ENCODE assay signal across 26 cellular contexts in genomic region chr1:109104364-109105151, GRCh38. TPM values are rescaled to one million over a fixed set of nuclear protein-coding genes. Genes with fewer than 3 reads are reported as not detected.
DNase-seq lines count a peak whose midpoint lies in the region; ATAC-seq, FAIRE-seq and TF ChIP-seq lines count a peak whose summit lies in the region.
"Had no signal": no experiment of that assay in that cellular context is flagged by ENCODE, and none has a peak within 500 bp of the region (broad histone marks: within the 10 kb centered on the region; RNA-seq: fewer than 3 reads in every experiment).

No MANE protein-coding gene starts in this region.

- H2AFZ ChIP-seq in K562 (ENCODE audit: low read depth, low read length), result no peak overlapping the region
- H2AFZ ChIP-seq in trophoblast cell (ENCODE audit: insufficient read depth, low read length, poor library complexity), result no peak overlapping the region

- no peak overlapping the region for H3K14ac ChIP-seq in trophoblast cell (ENCODE audit: low read length)

- no peak overlapping the region for H3K23ac ChIP-seq in trophoblast cell (ENCODE audit: low read length)

- DNase-seq in NCI-H82 (lab: John Stamatoyannopoulos, UW), result peak; percentile 20
- no peak for DNase-seq in NCI-H82 treated with DMSO at 0.1 percent for 48 hours (lab: John Stamatoyannopoulos, UW; ENCODE audit: unreplicated experiment)
- no peak for DNase-seq in K562 (ENCODE audit: extremely low read depth in 1 of 4, low spot score in 3 of 4)
- DNase-seq in trophoblast cell, result peak; percentile 43 to 88
- DNase-seq in SK-N-DZ (ENCODE audit: low spot score), result no peak
- DNase-seq in cerebellar cortex (ENCODE audit: low spot score), result no peak
- DNase-seq: activated CD4-positive, alpha-beta T cell treated with anti-CD3 and anti-CD28 coated beads, Interleukin-2, amount 50 U/mL, for 4 hours; activated naive CD4-positive, alpha-beta T cell treated with anti-CD3 and anti-CD28 coated beads, Interleukin-2, amount 10 ng/mL, durations not matched to agents 7 days and 5 days; activated T-cell treated with anti-CD3 and anti-CD28 coated beads for 4 hours; brain microvascular endothelial cell; C1 segment of cervical spinal cord; DMS153; dorsolateral prefrontal cortex; esophagus squamous epithelium; immature natural killer cell; naive thymus-derived CD4-positive, alpha-beta T cell; NCI-H1092; NCI-H524 treated with DMSO at 0.1 percent for 48 hours; psoas muscle; SW 1271 had no signal

- H3K27ac Mint-ChIP-seq in IgD-negative memory B cell, result peak overlapping the region in 2 of 3 donors; percentile 8 to 27
- H3K27ac Mint-ChIP-seq: activated naive CD4-positive, alpha-beta T cell treated with anti-CD3 and anti-CD28 coated beads, Interleukin-2, amount 10 ng/mL, durations not matched to agents 7 days and 5 days; stimulated activated memory B cell treated with anti-CD40 and anti-IgM and Interleukin-4, amounts not matched to agents 10 μg/mL and 1 μg/mL and 100 μg/mL, for 72 hours had no signal

- peaks cover 7% of the 10 kb centered on the region for H3K79me1 ChIP-seq in trophoblast cell (ENCODE audit: low read length)

- 83% methylated on average over 20 of the region's 20 CpGs for WGBS in K562 (ENCODE audit: insufficient coverage, low coverage, missing lambda C conversion rate)
- WGBS in trophoblast cell (ENCODE audit: extremely low coverage, insufficient coverage, insufficient read length), result no CpG with 5 or more reads among the region's 20 CpGs

- no peaks in the 10 kb centered on the region for H3K36me3 Mint-ChIP-seq in IgD-negative memory B cell

- no peaks in the 10 kb centered on the region for H4K20me1 ChIP-seq in K562 (replicated peaks; ENCODE audit: control insufficient read depth, insufficient read depth, low read length)

- ATAC-seq in K562 (no peak), HG02970 (IDR thresholded peaks at IDR 0.05; ENCODE audit: low FRiP score, unreplicated experiment) (no peak)
- ATAC-seq: naive thymus-derived CD4-positive, alpha-beta T cell; psoas muscle; stimulated activated memory B cell treated with anti-CD40 and anti-IgM and Interleukin-4, amounts not matched to agents 10 μg/mL and 1 μg/mL and 100 μg/mL, for 72 hours had no signal

- no peak overlapping the region for H3K4me3 ChIP-seq in K562
- H3K4me3 ChIP-seq in trophoblast cell (ENCODE audit: low read depth, low read length), result no peak overlapping the region
- H3K4me3 ChIP-seq: dorsolateral prefrontal cortex, esophagus squamous epithelium, lung, psoas muscle, tibial nerve had no signal

- no peak overlapping the region for H3K18ac ChIP-seq in trophoblast cell (ENCODE audit: low read length)

- no peak overlapping the region for H3K27ac ChIP-seq in K562 (ENCODE audit: extremely low read depth, low read depth, low read length)
- no peak overlapping the region for H3K27ac ChIP-seq in trophoblast cell (ENCODE audit: low read depth, low read length)
- H3K27ac ChIP-seq: 22Rv1, brain microvascular endothelial cell, esophagus squamous epithelium, psoas muscle had no signal

- no peak for TF ChIP-seq CTCF in K562 (IDR thresholded peaks at IDR 0.05 in 2 of 3, conservative IDR thresholded peaks at IDR 0.05 in 1 of 3; ENCODE audit: insufficient read depth in 2 of 3, low read depth in 1 of 3, low read length in 3 of 3)

- CTCF ChIA-PET in K562 (lab: Yijun Ruan, JAX; ENCODE audit: low intra/inter-chr PET ratio), result no interaction called here

- no peak overlapping the region for H4K8ac ChIP-seq in trophoblast cell (ENCODE audit: low read depth, low read length)

- H3K79me2 ChIP-seq in K562 (ENCODE audit: control insufficient read depth, insufficient read depth, low read length) (peaks cover 25% of the 10 kb centered on the region), trophoblast cell (ENCODE audit: control insufficient read depth, insufficient read depth, low read length, poor library complexity) (peaks cover 9% of the 10 kb centered on the region)

- POLR2A ChIA-PET in K562 (lab: Yijun Ruan, JAX), result interaction anchor here (0.5 to 1.1 kb wide), 2 partner anchors 10 to 44 kb away, joined by 3 to 4 read pairs; no protein-coding TSS in a partner anchor

- H4K12ac ChIP-seq in trophoblast cell (ENCODE audit: low read depth, low read length), result no peak overlapping the region

- H3K9ac ChIP-seq in K562 (ENCODE audit: insufficient read depth in 1 of 2, low read depth in 2 of 2, low read length in 2 of 2) (no peak overlapping the region; a peak in 1 of 4 replicates), trophoblast cell (ENCODE audit: low read length) (no peak overlapping the region)

- H3K4me1 ChIP-seq in K562 (replicated peaks in 1 of 2; ENCODE audit: control insufficient read depth in 2 of 2, insufficient read depth in 2 of 2, low read length in 2 of 2) (peaks cover 12 to 14% of the 10 kb centered on the region in 2 experiments), trophoblast cell (ENCODE audit: control insufficient read depth in 1 of 2, insufficient read depth in 2 of 2, low read length in 2 of 2) (peaks cover 2 to 3% of the 10 kb centered on the region in 2 experiments)
- H3K4me1 ChIP-seq: psoas muscle had no signal

- no peaks in the 10 kb centered on the region for H3K9me1 ChIP-seq in K562 (ENCODE audit: control insufficient read depth, insufficient read depth, low read length)

- in situ Hi-C loops in K562 (cut with MboI), result no loop called here

- H3K4me1 Mint-ChIP-seq in IgD-negative memory B cell, result peaks cover 6 to 14% (median 9%) of the 10 kb centered on the region in 3 donors

- H3K27me3 Mint-ChIP-seq in IgD-negative memory B cell, result no peaks in the 10 kb centered on the region
- H3K27me3 Mint-ChIP-seq: stimulated activated memory B cell treated with anti-CD40 and anti-IgM and Interleukin-4, amounts not matched to agents 10 μg/mL and 1 μg/mL and 100 μg/mL, for 72 hours had no signal

- no peak overlapping the region for H4K91ac ChIP-seq in trophoblast cell (ENCODE audit: low read depth, low read length)

- H3K9me3 Mint-ChIP-seq in IgD-negative memory B cell, result no peaks in the 10 kb centered on the region
- H3K9me3 Mint-ChIP-seq: activated naive CD4-positive, alpha-beta T cell treated with anti-CD3 and anti-CD28 coated beads, Interleukin-2, amount 10 ng/mL, durations not matched to agents 7 days and 5 days; immature natural killer cell; stimulated activated memory B cell treated with anti-CD40 and anti-IgM and Interleukin-4, amounts not matched to agents 10 μg/mL and 1 μg/mL and 100 μg/mL, for 72 hours had no signal

- TF ChIP-seq RAD21 in K562 (CRISPR knock-in tag; conservative IDR thresholded peaks at IDR 0.05 in 1 of 2, IDR thresholded peaks at IDR 0.05 in 1 of 2), result no peak

- no peak overlapping the region for H2AK5ac ChIP-seq in trophoblast cell (ENCODE audit: low read length)

- H3K4me2 ChIP-seq in K562 (ENCODE audit: insufficient read depth, low read length) (no peak overlapping the region), trophoblast cell (ENCODE audit: low read length) (no peak overlapping the region)

- H2BK5ac ChIP-seq in trophoblast cell (ENCODE audit: low read depth, low read length, poor library complexity), result no peak overlapping the region

- no peaks in the 10 kb centered on the region for H3K9me3 ChIP-seq in K562 (replicated peaks; ENCODE audit: control insufficient read depth, insufficient read depth, low read depth, low read length)
- no peaks in the 10 kb centered on the region for H3K9me3 ChIP-seq in trophoblast cell (ENCODE audit: insufficient read depth, low read depth, low read length)
- H3K9me3 ChIP-seq: esophagus squamous epithelium, psoas muscle, tibial nerve had no signal

- no peak for FAIRE-seq in K562 (lab: Jason Lieb, UNC)

- no peaks in the 10 kb centered on the region for H3K27me3 ChIP-seq in K562 (ENCODE audit: control insufficient read depth in 2 of 2, insufficient read depth in 2 of 2, low read length in 2 of 2)
- H3K27me3 ChIP-seq in trophoblast cell (ENCODE audit: insufficient read depth, low read length), result no peaks in the 10 kb centered on the region
- H3K27me3 ChIP-seq: brain microvascular endothelial cell, dorsolateral prefrontal cortex, esophagus squamous epithelium, tibial nerve had no signal

- no peak overlapping the region for H3K4ac ChIP-seq in trophoblast cell (ENCODE audit: low read depth, low read length)

- H3K36me3 ChIP-seq in K562 (ENCODE audit: control insufficient read depth, insufficient read depth, low read length), result peaks cover 17% of the 10 kb centered on the region; the same call in 2 of the 3 replicates
- no peaks in the 10 kb centered on the region for H3K36me3 ChIP-seq in trophoblast cell (ENCODE audit: control insufficient read depth in 1 of 2, insufficient read depth in 2 of 2, low read length in 2 of 2)

- TF ChIP-seq EP300 in K562 (IDR thresholded peaks at IDR 0.05; ENCODE audit: low read length), result no peak

- no peak overlapping the region for H2BK120ac ChIP-seq in trophoblast cell (ENCODE audit: insufficient read depth, low read length, poor library complexity)

- no peak overlapping the region for H2BK12ac ChIP-seq in trophoblast cell (ENCODE audit: low read length)

- intact Hi-C loops in K562 (cut with micrococcal nuclease), result loop anchor here (5.0 to 10.0 kb wide), 2 partner anchors 77 to 360 kb away; partner anchors contain the start of gene STXBP3

- BruUV-seq in K562 (replicated peaks; lab: Mats Ljungman, UMichigan), result no TSS peak

- 0 out of 2 replicates have a peak, but pooled peaks have one; percentile 16 for TF ChIP-seq POLR2A in K562 (conservative IDR thresholded peaks at IDR 0.05)

- peak overlapping the region in 1 of 4 donors; percentile 6 for H3K4me3 Mint-ChIP-seq in IgD-negative memory B cell
- H3K4me3 Mint-ChIP-seq: activated naive CD4-positive, alpha-beta T cell treated with anti-CD3 and anti-CD28 coated beads, Interleukin-2, amount 10 ng/mL, durations not matched to agents 7 days and 5 days; immature natural killer cell; stimulated activated memory B cell treated with anti-CD40 and anti-IgM and Interleukin-4, amounts not matched to agents 10 μg/mL and 1 μg/mL and 100 μg/mL, for 72 hours had no signal

RNA-seq across cellular contexts. Expression of gene ELAPOR1, which starts 9.4 kb away (rescaled TPM):
- polyA plus RNA-seq in IgD-negative memory B cell (1.0 TPM), K562 (2011; rRNA removed) (0.11 and 0.14 TPM in 2 replicates), K562 (2014; fragmentation: Illumina TruSeq; extraction: Trizol) (0.18 and 0.46 TPM in 2 replicates), K562 (2014; fragmentation: Nextera tagmentation; extraction: Ambion mirVana) (under 1 TPM; 0.17 to 0.21 TPM), K562 (2014; rRNA removed) (0.15 and 1.2 TPM in 2 replicates)
- 0.21 and 0.62 TPM in 2 replicates for total RNA-seq in K562 (2011; cell fraction: chromatin; rRNA removed; ENCODE audit: low replicate concordance)
- 0.13 and 0.17 TPM in 2 replicates for total RNA-seq in K562 (2011; cell fraction: nucleolus; rRNA removed)
- total RNA-seq in K562 (2011; cell fraction: nucleoplasm; rRNA removed), result 0.22 TPM in 1 of 2 replicates, not detected in the other
- total RNA-seq in K562 (2014; rRNA removed) (0.09 TPM in 1 of 2 replicates, not detected in the other), K562 (2014; rRNA removed; fragmentation: Illumina TruSeq; extraction: Trizol) (0.03 and 0.25 TPM in 2 replicates), K562 (2015; rRNA removed; fragmentation: Illumina TruSeq; extraction: Trizol) (0.04 and 0.07 TPM in 2 replicates), K562 (2021) (0.20 and 0.38 TPM in 2 replicates)
- 0.09 and 0.16 TPM in 2 replicates for polyA plus RNA-seq in K562 (2011; cell fraction: cytosol; rRNA removed)
- 0.24 TPM in 2 replicates for polyA plus RNA-seq in K562 (2011; cell fraction: nucleus; rRNA removed)
- 0.17 and 0.32 TPM in 2 replicates for polyA plus RNA-seq in K562 (2012)
- 0.09 and 0.11 TPM in 2 replicates for polyA minus RNA-seq in K562 (2011; rRNA and poly(A)+ RNA removed)
- polyA minus RNA-seq in K562 (2011; cell fraction: cytosol; rRNA and poly(A)+ RNA removed), result not detected in 2 replicates
- polyA minus RNA-seq in K562 (2011; cell fraction: nucleus; rRNA and poly(A)+ RNA removed), result 0.11 and 0.13 TPM in 2 replicates
- 0.34 and 0.44 TPM in 2 replicates for polyA plus RNA-seq in trophoblast cell (2013)
- 7.3 and 15.2 TPM in 2 replicates for polyA plus RNA-seq in SK-N-DZ (2014; cell fraction: cytosol; rRNA removed)
- 5.7 and 19.4 TPM in 2 replicates for polyA plus RNA-seq in SK-N-DZ (2014; cell fraction: nucleus; rRNA removed)

RNA-seq across cellular contexts. Expression of gene TMEM167B, which starts 14.0 kb away (rescaled TPM):
- polyA plus RNA-seq in IgD-negative memory B cell (34.8 TPM), K562 (2011; rRNA removed) (26.0 and 26.7 TPM in 2 replicates), K562 (2014; fragmentation: Illumina TruSeq; extraction: Trizol) (35.2 and 36.4 TPM in 2 replicates), K562 (2014; fragmentation: Nextera tagmentation; extraction: Ambion mirVana) (10 to 100 TPM; 25.0 to 36.3 TPM), K562 (2014; rRNA removed) (17.2 and 26.5 TPM in 2 replicates)
- total RNA-seq in K562 (2011; cell fraction: chromatin; rRNA removed; ENCODE audit: low replicate concordance), result 18.1 and 23.4 TPM in 2 replicates
- 17.2 and 20.7 TPM in 2 replicates for total RNA-seq in K562 (2011; cell fraction: nucleolus; rRNA removed)
- 28.7 and 30.7 TPM in 2 replicates for total RNA-seq in K562 (2011; cell fraction: nucleoplasm; rRNA removed)
- total RNA-seq in K562 (2014; rRNA removed) (17.2 and 25.8 TPM in 2 replicates), K562 (2014; rRNA removed; fragmentation: Illumina TruSeq; extraction: Trizol) (32.2 and 38.2 TPM in 2 replicates), K562 (2015; rRNA removed; fragmentation: Illumina TruSeq; extraction: Trizol) (29.0 and 33.4 TPM in 2 replicates), K562 (2021) (34.1 and 35.6 TPM in 2 replicates)
- polyA plus RNA-seq in K562 (2011; cell fraction: cytosol; rRNA removed), result 10.8 and 15.9 TPM in 2 replicates
- 10.9 and 18.1 TPM in 2 replicates for polyA plus RNA-seq in K562 (2011; cell fraction: nucleus; rRNA removed)
- polyA plus RNA-seq in K562 (2012), result 29.7 and 33.2 TPM in 2 replicates
- polyA minus RNA-seq in K562 (2011; rRNA and poly(A)+ RNA removed), result 17.3 and 27.7 TPM in 2 replicates
- 15.3 and 18.0 TPM in 2 replicates for polyA minus RNA-seq in K562 (2011; cell fraction: cytosol; rRNA and poly(A)+ RNA removed)
- polyA minus RNA-seq in K562 (2011; cell fraction: nucleus; rRNA and poly(A)+ RNA removed), result 4.7 and 9.4 TPM in 2 replicates
- 25.1 and 27.2 TPM in 2 replicates for polyA plus RNA-seq in trophoblast cell (2013)
- polyA plus RNA-seq in SK-N-DZ (2014; cell fraction: cytosol; rRNA removed), result 14.6 and 15.7 TPM in 2 replicates
- 7.7 and 8.0 TPM in 2 replicates for polyA plus RNA-seq in SK-N-DZ (2014; cell fraction: nucleus; rRNA removed)

RNA-seq across cellular contexts. Expression of gene TAF13, which starts 28.8 kb away (rescaled TPM):
- 2.7 TPM for polyA plus RNA-seq in IgD-negative memory B cell
- 6.3 and 21.5 TPM in 2 replicates for total RNA-seq in K562 (2011; cell fraction: chromatin; rRNA removed; ENCODE audit: low replicate concordance)
- 4.9 and 5.5 TPM in 2 replicates for total RNA-seq in K562 (2011; cell fraction: nucleolus; rRNA removed)
- 18.3 and 30.8 TPM in 2 replicates for total RNA-seq in K562 (2011; cell fraction: nucleoplasm; rRNA removed)
- 22.9 and 26.6 TPM in 2 replicates for total RNA-seq in K562 (2014; rRNA removed)
- 77.2 and 85.1 TPM in 2 replicates for total RNA-seq in K562 (2014; rRNA removed; fragmentation: Illumina TruSeq; extraction: Trizol)
- total RNA-seq in K562 (2015; rRNA removed; fragmentation: Illumina TruSeq; extraction: Trizol), result 49.2 and 52.1 TPM in 2 replicates
- 35.3 and 39.4 TPM in 2 replicates for total RNA-seq in K562 (2021)
- polyA plus RNA-seq in K562 (2011; rRNA removed), result 35.9 and 61.5 TPM in 2 replicates
- 2.8 and 14.0 TPM in 2 replicates for polyA plus RNA-seq in K562 (2011; cell fraction: cytosol; rRNA removed)
- polyA plus RNA-seq in K562 (2011; cell fraction: nucleus; rRNA removed), result 1.6 and 2.9 TPM in 2 replicates
- polyA plus RNA-seq in K562 (2012), result 25.8 and 65.1 TPM in 2 replicates
- polyA plus RNA-seq in K562 (2014; fragmentation: Illumina TruSeq; extraction: Trizol), result 46.7 and 57.6 TPM in 2 replicates
- 10 to 100 TPM; 14.9 to 21.0 TPM for polyA plus RNA-seq in K562 (2014; fragmentation: Nextera tagmentation; extraction: Ambion mirVana)
- polyA plus RNA-seq in K562 (2014; rRNA removed), result 38.7 and 39.6 TPM in 2 replicates
- polyA minus RNA-seq in K562 (2011; rRNA and poly(A)+ RNA removed), result 53.5 and 57.2 TPM in 2 replicates
- polyA minus RNA-seq in K562 (2011; cell fraction: cytosol; rRNA and poly(A)+ RNA removed), result 22.9 and 30.5 TPM in 2 replicates
- 2.6 and 5.9 TPM in 2 replicates for polyA minus RNA-seq in K562 (2011; cell fraction: nucleus; rRNA and poly(A)+ RNA removed)
- polyA plus RNA-seq in trophoblast cell (2013), result 92.4 and 99.2 TPM in 2 replicates
- 23.5 and 30.8 TPM in 2 replicates for polyA plus RNA-seq in SK-N-DZ (2014; cell fraction: cytosol; rRNA removed)
- 2.3 and 6.4 TPM in 2 replicates for polyA plus RNA-seq in SK-N-DZ (2014; cell fraction: nucleus; rRNA removed)

Comparison
In these comparisons a context has a peak if more than half of its experiments do, and no peak if none do; other contexts are left out.
1. DNase-seq: peak in NCI-H82 (single experiment) and trophoblast cell (2 of 2); none in NCI-H82 treated with DMSO at 0.1 percent for 48 hours (single experiment), K562 (0 of 4), SK-N-DZ (single experiment) and cerebellar cortex (single experiment).